10 cellular contexts compared by ENCODE assay signal in the genomic region with DNA sequence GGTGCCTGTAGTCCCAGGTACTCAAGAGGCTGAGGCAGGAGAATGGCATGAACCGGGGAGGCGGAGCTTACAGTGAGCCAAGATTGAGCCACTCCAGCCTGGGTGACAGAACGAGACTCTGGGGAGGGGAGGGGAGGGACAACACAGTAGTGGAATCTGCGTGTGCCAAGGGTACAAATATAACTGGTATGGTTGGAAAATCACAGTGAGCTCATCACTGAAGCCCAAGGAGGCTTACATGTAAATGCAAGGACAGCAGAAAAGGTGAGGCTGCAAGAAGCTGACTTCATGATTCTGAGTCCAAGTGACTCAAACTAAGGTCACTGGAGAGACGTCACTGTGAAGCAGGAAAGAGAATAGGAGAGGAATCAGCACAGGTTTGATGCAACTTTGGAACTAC. TPM values are rescaled to one million over a fixed set of nuclear protein-coding genes. Genes with fewer than 3 reads are reported as not detected.
A peak's percentile ranks its signal among the peaks of the same experiment; 100 is the strongest.
DNase-seq lines count a peak whose midpoint lies in the region; ATAC-seq, FAIRE-seq and TF ChIP-seq lines count a peak whose summit lies in the region.
"Had no signal": no experiment of that assay in that cellular context is flagged by ENCODE, and none has a peak within 500 bp of the region (broad histone marks: within the 10 kb centered on the region; RNA-seq: fewer than 3 reads in every experiment).

No MANE protein-coding gene starts in this region.

- peak; percentile 94 to 95 for ATAC-seq in lower lobe of right lung

- intact Hi-C loops in endothelial cell of umbilical vein (cut with micrococcal nuclease) (no loop called here), lower lobe of right lung (cut with DNase I) (no loop called here)

- dilution Hi-C loops in endothelial cell of umbilical vein (cut with MboI; ENCODE audit: extremely low pct_ligation_motif_present, low sequenced_read_pairs), result no loop called here

- H4K20me1 ChIP-seq in endothelial cell of umbilical vein (replicated peaks; ENCODE audit: control insufficient read depth, extremely low read depth, insufficient read depth, low read length), result peaks cover 6% of the 10 kb centered on the region

- no peak overlapping the region for H2AFZ ChIP-seq in endothelial cell of umbilical vein (ENCODE audit: low read depth, low read length)

- DNase-seq in AG20443 (ENCODE audit: low spot score) (peak; percentile 47), NCI-H460 (ENCODE audit: extremely low read depth, low read depth) (peak; percentile 78), endothelial cell of umbilical vein (ENCODE audit: low read depth, low spot score) (no peak), lower lobe of right lung (peak; percentile 78), SHP77 treated with DMSO at 0.1 percent for 48 hours (lab: John Stamatoyannopoulos, UW) (no peak), SK-N-DZ (ENCODE audit: low spot score) (no peak), anterior cingulate cortex (lab: John Stamatoyannopoulos, UW) (no peak), NOMO-1 treated with DMSO at 0.1 percent for 48 hours (lab: John Stamatoyannopoulos, UW; ENCODE audit: unreplicated experiment) (no peak)
- DNase-seq: NCI-H1092 had no signal

- no peak for TF ChIP-seq CTCF in endothelial cell of umbilical vein (IDR thresholded peaks at IDR 0.05; ENCODE audit: extremely low read depth in 1 of 2, insufficient read depth in 1 of 2, low read depth in 1 of 2, low read length in 2 of 2)
- TF ChIP-seq CTCF in lower lobe of right lung (IDR thresholded peaks at IDR 0.05), result no peak

- H3K9me1 ChIP-seq in endothelial cell of umbilical vein (replicated peaks; ENCODE audit: control insufficient read depth, extremely low read depth, insufficient read depth, low read length), result no peaks in the 10 kb centered on the region

- no peak overlapping the region for H3K4me3 ChIP-seq in endothelial cell of umbilical vein (replicated peaks in 1 of 3; ENCODE audit: insufficient read depth in 1 of 3, low read depth in 1 of 3, low read length in 3 of 3)
- no peak overlapping the region for H3K4me3 ChIP-seq in lower lobe of right lung
- H3K4me3 ChIP-seq: skin epidermis had no signal

- H3K9me3 ChIP-seq in endothelial cell of umbilical vein (replicated peaks; ENCODE audit: control insufficient read depth, insufficient read depth, low read length) (no peaks in the 10 kb centered on the region), lower lobe of right lung (no peaks in the 10 kb centered on the region)

- BruUV-seq in endothelial cell of umbilical vein (replicated peaks; lab: Mats Ljungman, UMichigan), result no TSS peak

- POLR2A ChIA-PET in endothelial cell of umbilical vein (lab: Charles Lee), result no interaction called here

- TF ChIP-seq POLR2A in endothelial cell of umbilical vein (IDR thresholded peaks at IDR 0.05; ENCODE audit: low read depth, low read length), result no peak

- H3K79me2 ChIP-seq in endothelial cell of umbilical vein (ENCODE audit: control insufficient read depth, insufficient read depth, low read length), result peaks cover 90% of the 10 kb centered on the region

- no peak overlapping the region for H3K9ac ChIP-seq in endothelial cell of umbilical vein (replicated peaks; ENCODE audit: extremely low read depth, insufficient read depth, low read length)

- H3K4me2 ChIP-seq in endothelial cell of umbilical vein (ENCODE audit: insufficient read depth, low read length), result no peak overlapping the region

- H3K4me1 ChIP-seq in endothelial cell of umbilical vein (ENCODE audit: control insufficient read depth, extremely low read depth, insufficient read depth, low read length) (peaks cover 33% of the 10 kb centered on the region), lower lobe of right lung (peaks cover 17% of the 10 kb centered on the region)

- H3K27me3 ChIP-seq in endothelial cell of umbilical vein (ENCODE audit: control insufficient read depth in 2 of 2, insufficient read depth in 2 of 2, low read length in 2 of 2) (no peaks in the 10 kb centered on the region), lower lobe of right lung (ENCODE audit: low read depth) (no peaks in the 10 kb centered on the region)

- no peak for FAIRE-seq in endothelial cell of umbilical vein (lab: Jason Lieb, UNC)

- CTCF ChIA-PET in endothelial cell of umbilical vein (lab: Charles Lee), result interaction anchor here (1.4 to 2.2 kb wide), 2 partner anchors 58 to 988 kb away, joined by 3 to 11 read pairs; no protein-coding TSS in a partner anchor

- H3K36me3 ChIP-seq in endothelial cell of umbilical vein (ENCODE audit: control insufficient read depth in 2 of 2, extremely low read depth in 1 of 2, insufficient read depth in 2 of 2, low read length in 2 of 2), result no peaks in the 10 kb centered on the region
- no peaks in the 10 kb centered on the region for H3K36me3 ChIP-seq in lower lobe of right lung

- H3K27ac ChIP-seq in endothelial cell of umbilical vein (ENCODE audit: insufficient read depth, low read depth, low read length) (no peak overlapping the region), lower lobe of right lung (no peak overlapping the region)

TF ChIP-seq in endothelial cell of umbilical vein, 7 proteins besides CTCF, POLR2A, EP300 and RAD21:
- TF ChIP-seq FOS (IDR thresholded peaks at IDR 0.05; ENCODE audit: borderline replicate concordance, insufficient read depth, low read length) (peak; percentile 8), GATA2 (IDR thresholded peaks at IDR 0.05; ENCODE audit: insufficient read depth, insufficient read length, low read depth, low read length) (no peak), POLR2AphosphoS5 (IDR thresholded peaks at IDR 0.05; ENCODE audit: insufficient read depth, low read depth, low read length) (no peak)

RNA-seq across cellular contexts. Expression of a gene that starts 9.2 kb away (rescaled TPM):
- 164 and 183 TPM in 2 replicates for total RNA-seq in NCI-H460 (2014; rRNA removed; shearing (Covaris generic))
- 66.2 and 97.5 TPM in 2 replicates for polyA plus RNA-seq in NCI-H460 (2014; cell fraction: nucleus; rRNA removed)
- total RNA-seq in endothelial cell of umbilical vein (105 and 121 TPM in 2 replicates), lower lobe of right lung (86.9 TPM)
- 17.2 and 26.1 TPM in 2 replicates for polyA plus RNA-seq in endothelial cell of umbilical vein
- 52.4 and 55.9 TPM in 2 replicates for polyA plus RNA-seq in endothelial cell of umbilical vein (2011; cell fraction: cytosol; rRNA removed)
- 46.1 and 58.2 TPM in 2 replicates for polyA plus RNA-seq in endothelial cell of umbilical vein (2011; cell fraction: nucleus; rRNA removed)
- polyA plus RNA-seq in endothelial cell of umbilical vein (2012), result 70.1 and 81.6 TPM in 2 replicates
- polyA minus RNA-seq in endothelial cell of umbilical vein, result 41.8 and 57.7 TPM in 2 replicates
- 42.2 TPM for polyA minus RNA-seq in endothelial cell of umbilical vein (2011; cell fraction: cytosol; rRNA and poly(A)+ RNA removed)
- polyA minus RNA-seq in endothelial cell of umbilical vein (2011; cell fraction: nucleus; rRNA and poly(A)+ RNA removed), result 50.7 and 72.9 TPM in 2 replicates
- polyA plus RNA-seq in SK-N-DZ (2014; cell fraction: cytosol; rRNA removed), result 8.1 and 12.6 TPM in 2 replicates
- polyA plus RNA-seq in SK-N-DZ (2014; cell fraction: nucleus; rRNA removed), result 6.4 and 7.9 TPM in 2 replicates

RNA-seq across cellular contexts. Expression of a gene that starts 9.6 kb away (rescaled TPM):
- total RNA-seq in NCI-H460 (2014; rRNA removed; shearing (Covaris generic)), result 67.9 and 72.3 TPM in 2 replicates
- polyA plus RNA-seq in NCI-H460 (2014; cell fraction: nucleus; rRNA removed), result 41.6 and 49.2 TPM in 2 replicates
- 3.6 and 4.1 TPM in 2 replicates for total RNA-seq in endothelial cell of umbilical vein
- 0.91 and 1.0 TPM in 2 replicates for polyA plus RNA-seq in endothelial cell of umbilical vein
- 0.83 and 1.2 TPM in 2 replicates for polyA plus RNA-seq in endothelial cell of umbilical vein (2011; cell fraction: cytosol; rRNA removed)
- polyA plus RNA-seq in endothelial cell of umbilical vein (2011; cell fraction: nucleus; rRNA removed), result 1.0 and 1.3 TPM in 2 replicates
- 1.1 and 1.5 TPM in 2 replicates for polyA plus RNA-seq in endothelial cell of umbilical vein (2012)
- polyA minus RNA-seq in endothelial cell of umbilical vein, result 1.5 and 1.7 TPM in 2 replicates
- 14.1 TPM for polyA minus RNA-seq in endothelial cell of umbilical vein (2011; cell fraction: cytosol; rRNA and poly(A)+ RNA removed)
- polyA minus RNA-seq in endothelial cell of umbilical vein (2011; cell fraction: nucleus; rRNA and poly(A)+ RNA removed), result 1.5 and 1.6 TPM in 2 replicates
- 20.8 TPM for total RNA-seq in lower lobe of right lung
- polyA plus RNA-seq in SK-N-DZ (2014; cell fraction: cytosol; rRNA removed), result 0.69 and 0.93 TPM in 2 replicates
- 0.26 and 0.60 TPM in 2 replicates for polyA plus RNA-seq in SK-N-DZ (2014; cell fraction: nucleus; rRNA removed)

Comparison
In these comparisons a context has a peak if more than half of its experiments do, and no peak if none do; other contexts are left out.
1. DNase-seq: peak in AG20443 (single experiment), NCI-H460 (single experiment) and lower lobe of right lung (single experiment); none in endothelial cell of umbilical vein (single experiment), SHP77 treated with DMSO at 0.1 percent for 48 hours (single experiment), SK-N-DZ (single experiment), anterior cingulate cortex (0 of 58) and NOMO-1 treated with DMSO at 0.1 percent for 48 hours (single experiment).